In genomic region chr14:92579244-92579643, GRCh38 we compare ENCODE assay signal across 20 cellular contexts.
DNase-seq lines count a peak whose midpoint lies in the region; ATAC-seq and TF ChIP-seq lines count a peak whose summit lies in the region.
"Had no signal": no experiment of that assay in that cellular context is flagged by ENCODE, and none has a peak within 500 bp of the region (broad histone marks: within the 10 kb centered on the region; RNA-seq: fewer than 3 reads in every experiment).

No MANE protein-coding gene starts in this region.

- intact Hi-C loops in activated CD8-positive, alpha-beta T cell treated with anti-CD3 and anti-CD28 coated beads for 36 hours (cut with micrococcal nuclease) = no loop called here

- peaks cover 79% of the 10 kb centered on the region for H3K36me3 Mint-ChIP-seq in activated CD8-positive, alpha-beta T cell treated with anti-CD3 and anti-CD28 coated beads for 36 hours (ENCODE audit: low read depth)
- H3K36me3 Mint-ChIP-seq in activated CD8-positive, alpha-beta T cell treated with anti-CD3 and anti-CD28 coated beads, Interleukin-2, amount 10 ng/mL, durations not matched to agents 7 days and 5 days (ENCODE audit: low read depth) = peaks cover 78% of the 10 kb centered on the region
- peaks cover 0 to 26% (median 11%) of the 10 kb centered on the region in 3 donors for H3K36me3 Mint-ChIP-seq in naive thymus-derived CD8-positive, alpha-beta T cell
- H3K36me3 Mint-ChIP-seq in chondrocyte (ENCODE audit: low read depth) = peaks cover 28% of the 10 kb centered on the region
- peaks cover 8% of the 10 kb centered on the region for H3K36me3 Mint-ChIP-seq in T-helper 2 cell treated with Interferon-gamma antibody and Interleukin-4, amounts not matched to agents 5 μg/mL and 100 μg/mL, for 36 hours (ENCODE audit: low read depth)

- H3K27me3 Mint-ChIP-seq in activated CD8-positive, alpha-beta T cell treated with anti-CD3 and anti-CD28 coated beads for 36 hours = no peaks in the 10 kb centered on the region
- H3K27me3 Mint-ChIP-seq in activated CD8-positive, alpha-beta T cell treated with anti-CD3 and anti-CD28 coated beads, Interleukin-2, amount 10 ng/mL, durations not matched to agents 7 days and 5 days (ENCODE audit: low read depth) = no peaks in the 10 kb centered on the region
- H3K27me3 Mint-ChIP-seq in naive thymus-derived CD8-positive, alpha-beta T cell = no peaks in the 10 kb centered on the region
- no peaks in the 10 kb centered on the region for H3K27me3 Mint-ChIP-seq in chondrocyte (ENCODE audit: low read depth)
- peaks cover 61% of the 10 kb centered on the region for H3K27me3 Mint-ChIP-seq in T-helper 2 cell treated with Interferon-gamma antibody and Interleukin-4, amounts not matched to agents 5 μg/mL and 100 μg/mL, for 36 hours (ENCODE audit: low read depth)

- H3K4me3 ChIP-seq in coronary artery = no peak overlapping the region
- H3K4me3 ChIP-seq: BLaER1, HAP-1, K562 had no signal

- peaks cover 84% of the 10 kb centered on the region for H3K4me1 Mint-ChIP-seq in activated CD8-positive, alpha-beta T cell treated with anti-CD3 and anti-CD28 coated beads for 36 hours (ENCODE audit: low read depth)
- H3K4me1 Mint-ChIP-seq in activated CD8-positive, alpha-beta T cell treated with anti-CD3 and anti-CD28 coated beads, Interleukin-2, amount 10 ng/mL, durations not matched to agents 7 days and 5 days (ENCODE audit: low read depth) = peaks cover 90% of the 10 kb centered on the region
- H3K4me1 Mint-ChIP-seq in naive thymus-derived CD8-positive, alpha-beta T cell = peaks cover 47 to 95% (median 92%) of the 10 kb centered on the region in 4 donors
- H3K4me1 Mint-ChIP-seq in chondrocyte (ENCODE audit: low read depth) = no peaks in the 10 kb centered on the region
- H3K4me1 Mint-ChIP-seq in T-helper 2 cell treated with Interferon-gamma antibody and Interleukin-4, amounts not matched to agents 5 μg/mL and 100 μg/mL, for 36 hours (ENCODE audit: low read depth) = peaks cover 37% of the 10 kb centered on the region

- H3K9me3 Mint-ChIP-seq in activated CD8-positive, alpha-beta T cell treated with anti-CD3 and anti-CD28 coated beads for 36 hours = peaks cover 2% of the 10 kb centered on the region
- H3K9me3 Mint-ChIP-seq in activated CD8-positive, alpha-beta T cell treated with anti-CD3 and anti-CD28 coated beads, Interleukin-2, amount 10 ng/mL, durations not matched to agents 7 days and 5 days (ENCODE audit: insufficient read depth) = no peaks in the 10 kb centered on the region
- H3K9me3 Mint-ChIP-seq in naive thymus-derived CD8-positive, alpha-beta T cell = peaks cover 0 to 2% (median 0%) of the 10 kb centered on the region in 9 donors
- no peaks in the 10 kb centered on the region for H3K9me3 Mint-ChIP-seq in chondrocyte (ENCODE audit: low read depth)
- H3K9me3 Mint-ChIP-seq in T-helper 2 cell treated with Interferon-gamma antibody and Interleukin-4, amounts not matched to agents 5 μg/mL and 100 μg/mL, for 36 hours = no peaks in the 10 kb centered on the region
- H3K9me3 Mint-ChIP-seq: CD8-positive, alpha-beta T cell had no signal

- DNase-seq in activated CD8-positive, alpha-beta T cell treated with anti-CD3 and anti-CD28 coated beads for 36 hours = no peak
- DNase-seq in activated CD8-positive, alpha-beta T cell treated with anti-CD3 and anti-CD28 coated beads, Interleukin-2, amount 10 ng/mL, durations not matched to agents 7 days and 5 days = no peak
- DNase-seq in coronary artery (ENCODE audit: low spot score) (no peak), chondrocyte (ENCODE audit: low spot score) (no peak), RPMI8226 (no peak)
- DNase-seq in naive thymus-derived CD8-positive, alpha-beta T cell = no peak
- no peak for DNase-seq in T-helper 2 cell treated with Interferon-gamma antibody and Interleukin-4, amounts not matched to agents 5 μg/mL and 100 μg/mL, for 36 hours (ENCODE audit: low spot score)
- DNase-seq: CD8-positive, alpha-beta T cell; DMS79 treated with DMSO at 0.1 percent for 48 hours; MV-4-11; NCI-H1417 treated with DMSO at 0.1 percent for 48 hours; NCI-H1930; NCI-H2171 treated with DMSO at 0.1 percent for 48 hours; NCI-H446 treated with DMSO at 0.1 percent for 48 hours; OCI-M1 had no signal

- CTCF ChIA-PET in activated CD8-positive, alpha-beta T cell treated with anti-CD3 and anti-CD28 coated beads for 36 hours (lab: Charles Lee) = no interaction called here
- CTCF ChIA-PET in activated CD8-positive, alpha-beta T cell treated with anti-CD3 and anti-CD28 coated beads, Interleukin-2, amount 10 ng/mL, durations not matched to agents 7 days and 5 days (lab: Charles Lee) = interaction anchor here (3.6 kb wide), 1 partner anchor 8 kb away, joined by 51 read pairs; no protein-coding TSS in a partner anchor

- peak overlapping the region; percentile 8 for H3K27ac Mint-ChIP-seq in activated CD8-positive, alpha-beta T cell treated with anti-CD3 and anti-CD28 coated beads for 36 hours
- H3K27ac Mint-ChIP-seq in activated CD8-positive, alpha-beta T cell treated with anti-CD3 and anti-CD28 coated beads, Interleukin-2, amount 10 ng/mL, durations not matched to agents 7 days and 5 days = no peak overlapping the region
- peak overlapping the region in 8 of 10 donors; percentile 21 to 94 (median 52) for H3K27ac Mint-ChIP-seq in naive thymus-derived CD8-positive, alpha-beta T cell
- no peak overlapping the region for H3K27ac Mint-ChIP-seq in chondrocyte (ENCODE audit: unreplicated experiment)
- H3K27ac Mint-ChIP-seq in T-helper 2 cell treated with Interferon-gamma antibody and Interleukin-4, amounts not matched to agents 5 μg/mL and 100 μg/mL, for 36 hours = no peak overlapping the region

- H3K4me3 Mint-ChIP-seq in activated CD8-positive, alpha-beta T cell treated with anti-CD3 and anti-CD28 coated beads for 36 hours = no peak overlapping the region
- no peak overlapping the region for H3K4me3 Mint-ChIP-seq in activated CD8-positive, alpha-beta T cell treated with anti-CD3 and anti-CD28 coated beads, Interleukin-2, amount 10 ng/mL, durations not matched to agents 7 days and 5 days
- H3K4me3 Mint-ChIP-seq in naive thymus-derived CD8-positive, alpha-beta T cell = no peak overlapping the region
- H3K4me3 Mint-ChIP-seq in chondrocyte (ENCODE audit: unreplicated experiment) = no peak overlapping the region
- H3K4me3 Mint-ChIP-seq in T-helper 2 cell treated with Interferon-gamma antibody and Interleukin-4, amounts not matched to agents 5 μg/mL and 100 μg/mL, for 36 hours = no peak overlapping the region

- ATAC-seq in activated CD8-positive, alpha-beta T cell treated with anti-CD3 and anti-CD28 coated beads for 36 hours = no peak
- no peak for ATAC-seq in activated CD8-positive, alpha-beta T cell treated with anti-CD3 and anti-CD28 coated beads, Interleukin-2, amount 10 ng/mL, durations not matched to agents 7 days and 5 days
- ATAC-seq in naive thymus-derived CD8-positive, alpha-beta T cell = no peak
- no peak for ATAC-seq in GM19395 (IDR thresholded peaks at IDR 0.05; ENCODE audit: unreplicated experiment)
- ATAC-seq: CD8-positive, alpha-beta T cell; K562 had no signal

- TF ChIP-seq CTCF in activated CD8-positive, alpha-beta T cell treated with anti-CD3 and anti-CD28 coated beads for 36 hours (IDR thresholded peaks at IDR 0.05) = no peak
- TF ChIP-seq CTCF in coronary artery (IDR thresholded peaks at IDR 0.05) = no peak
- no peak for TF ChIP-seq CTCF in chondrocyte (IDR thresholded peaks at IDR 0.05)

- H3K27ac ChIP-seq in coronary artery = peak overlapping the region; percentile 16 to 33
- H3K27ac ChIP-seq: 22Rv1, BLaER1 had no signal

- POLR2A ChIA-PET in activated CD8-positive, alpha-beta T cell treated with anti-CD3 and anti-CD28 coated beads for 36 hours (lab: Charles Lee) = no interaction called here
- POLR2A ChIA-PET in activated CD8-positive, alpha-beta T cell treated with anti-CD3 and anti-CD28 coated beads, Interleukin-2, amount 10 ng/mL, durations not matched to agents 7 days and 5 days (lab: Charles Lee) = no interaction called here
- POLR2A ChIA-PET in naive thymus-derived CD8-positive, alpha-beta T cell (lab: Charles Lee) = no interaction called here

Comparison
In these comparisons a context has a peak if more than half of its experiments do, and no peak if none do; other contexts are left out.
1. H3K27ac Mint-ChIP-seq: peak in activated CD8-positive, alpha-beta T cell treated with anti-CD3 and anti-CD28 coated beads for 36 hours (single experiment) and naive thymus-derived CD8-positive, alpha-beta T cell (8 of 10); none in activated CD8-positive, alpha-beta T cell treated with anti-CD3 and anti-CD28 coated beads, Interleukin-2, amount 10 ng/mL, durations not matched to agents 7 days and 5 days (single experiment), chondrocyte (single experiment) and T-helper 2 cell treated with Interferon-gamma antibody and Interleukin-4, amounts not matched to agents 5 μg/mL and 100 μg/mL, for 36 hours (single experiment).